In genomic region chr10:89643812-89644690, GRCh38 we compare ENCODE assay signal across 8 cellular contexts.
DNase-seq lines count a peak whose midpoint lies in the region; ATAC-seq lines count a peak whose summit lies in the region.

No MANE protein-coding gene starts in this region.

- DNase-seq in AG20443 (ENCODE audit: low spot score), result peak; percentile 94
- peak; percentile 98 for DNase-seq in NCI-H226
- DNase-seq in kidney glomerular epithelial cell (lab: John Stamatoyannopoulos, UW), result peak; percentile 98
- peak; percentile 16 to 18 for DNase-seq in stimulated activated CD4-positive, alpha-beta T cell treated with anti-CD3 and anti-CD28 coated beads, Interleukin-1b, Interleukin-23, amount 100 ng/mL, for 1 hour (ENCODE audit: low read depth in 2 of 2)

- H3K27ac ChIP-seq in cingulate gyrus (ENCODE audit: low read depth, low read length), result peak overlapping the region; percentile 73

- peak; percentile 80 for ATAC-seq in GM19025 (IDR thresholded peaks at IDR 0.05; ENCODE audit: low read depth, unreplicated experiment)
- ATAC-seq in HG03196 (IDR thresholded peaks at IDR 0.05; ENCODE audit: unreplicated experiment), result peak; percentile 89
- ATAC-seq in activated CD4-positive, CD25-positive, alpha-beta regulatory T cell treated with anti-CD3 and anti-CD28 coated beads, Interleukin-2, amount 50 U/mL, for 24 hours, result peak; percentile 75 to 90

Comparison
In these comparisons a context has a peak if more than half of its experiments do, and no peak if none do; other contexts are left out.
1. Peak in every context shown above with its lines: DNase-seq, ATAC-seq and H3K27ac ChIP-seq.
2. DNase-seq: peak in every context shown above with its lines; median percentile 98 in NCI-H226; 98 in kidney glomerular epithelial cell; 94 in AG20443; 17 in stimulated activated CD4-positive, alpha-beta T cell treated with anti-CD3 and anti-CD28 coated beads, Interleukin-1b, Interleukin-23, amount 100 ng/mL, for 1 hour.